In genomic region chr11:10933455-10934292, GRCh38 we compare ENCODE assay signal across 8 cellular contexts.
DNase-seq lines count a peak whose midpoint lies in the region; ATAC-seq, FAIRE-seq and TF ChIP-seq lines count a peak whose summit lies in the region.

No MANE protein-coding gene starts in this region.

- H3K4me1 ChIP-seq in ACC112 (ENCODE audit: control insufficient read depth, insufficient read depth, low read length, unreplicated experiment) (peaks cover 4% of the 10 kb centered on the region), kidney (ENCODE audit: control insufficient read depth in 1 of 2, insufficient read depth in 1 of 2, low read depth in 1 of 2, low read length in 2 of 2) (peaks cover 0 to 8% of the 10 kb centered on the region in 2 donors)

- peak overlapping the region; percentile 87 for H3K4me3 ChIP-seq in ACC112 (ENCODE audit: low read depth, low read length)
- peak overlapping the region; percentile 69 to 71 for H3K4me3 ChIP-seq in kidney (ENCODE audit: low read length in 2 of 2)

- FAIRE-seq in kidney (lab: Jason Lieb, UNC): peak; percentile 97

- H3K79me2 ChIP-seq in ACC112 (ENCODE audit: control insufficient read depth, insufficient read depth, low read length, unreplicated experiment): no peaks in the 10 kb centered on the region

- intact Hi-C loops in kidney (cut with DNase I): no loop called here

- DNase-seq in NCI-H2196 (lab: John Stamatoyannopoulos, UW; ENCODE audit: unreplicated experiment): peak; percentile 88
- peak; percentile 82 for DNase-seq in activated CD4-positive, CD25-positive, alpha-beta regulatory T cell treated with anti-CD3 and anti-CD28 coated beads, Interleukin-2, amount 50 U/mL, for 72 hours
- peak; percentile 86 for DNase-seq in cerebellum (ENCODE audit: low spot score)
- DNase-seq in kidney: peak; percentile 95
- peak; percentile 71 to 79 for DNase-seq in stimulated activated CD4-positive, alpha-beta T cell treated with anti-CD3 and anti-CD28 coated beads, Interleukin-15, amount 100 ng/mL, for 48 hours (ENCODE audit: low read depth in 2 of 2)

- no peaks in the 10 kb centered on the region for H3K9me3 ChIP-seq in kidney (ENCODE audit: control insufficient read depth in 1 of 2, low read length in 2 of 2)

- H3K36me3 ChIP-seq in ACC112 (ENCODE audit: insufficient read depth, low read length) (no peaks in the 10 kb centered on the region), kidney (ENCODE audit: control insufficient read depth in 1 of 2, insufficient read depth in 2 of 2, low read length in 2 of 2) (no peaks in the 10 kb centered on the region)

- peak overlapping the region; percentile 49 to 56 for H3K9ac ChIP-seq in kidney (ENCODE audit: low read length in 2 of 2)

- peak; percentile 97 for TF ChIP-seq CTCF in kidney (IDR thresholded peaks at IDR 0.05; ENCODE audit: borderline replicate concordance, extremely low read depth, insufficient read depth)

- H3K27me3 ChIP-seq in ACC112 (ENCODE audit: insufficient read depth, low read length): no peaks in the 10 kb centered on the region

- H3K27ac ChIP-seq in ACC112 (ENCODE audit: low read depth, low read length): peak overlapping the region; percentile 47; the same call in 1 of the 2 replicates
- peak overlapping the region; percentile 71 to 82 for H3K27ac ChIP-seq in kidney (ENCODE audit: low read depth in 2 of 2, low read length in 2 of 2)

- peak overlapping the region; percentile 98 for H2AFZ ChIP-seq in ACC112 (ENCODE audit: low read length, unreplicated experiment)

- ATAC-seq in GM18520 (IDR thresholded peaks at IDR 0.05; ENCODE audit: unreplicated experiment) (peak; percentile 72), HG03135 (IDR thresholded peaks at IDR 0.05; ENCODE audit: unreplicated experiment) (peak; percentile 89)

Comparison
In these comparisons a context has a peak if more than half of its experiments do, and no peak if none do; other contexts are left out.
1. Peak in every context shown above with its lines: DNase-seq, ATAC-seq, H3K4me3 ChIP-seq and H3K27ac ChIP-seq.